ENCODE assay signal across 1 cellular context in the genomic region with DNA sequence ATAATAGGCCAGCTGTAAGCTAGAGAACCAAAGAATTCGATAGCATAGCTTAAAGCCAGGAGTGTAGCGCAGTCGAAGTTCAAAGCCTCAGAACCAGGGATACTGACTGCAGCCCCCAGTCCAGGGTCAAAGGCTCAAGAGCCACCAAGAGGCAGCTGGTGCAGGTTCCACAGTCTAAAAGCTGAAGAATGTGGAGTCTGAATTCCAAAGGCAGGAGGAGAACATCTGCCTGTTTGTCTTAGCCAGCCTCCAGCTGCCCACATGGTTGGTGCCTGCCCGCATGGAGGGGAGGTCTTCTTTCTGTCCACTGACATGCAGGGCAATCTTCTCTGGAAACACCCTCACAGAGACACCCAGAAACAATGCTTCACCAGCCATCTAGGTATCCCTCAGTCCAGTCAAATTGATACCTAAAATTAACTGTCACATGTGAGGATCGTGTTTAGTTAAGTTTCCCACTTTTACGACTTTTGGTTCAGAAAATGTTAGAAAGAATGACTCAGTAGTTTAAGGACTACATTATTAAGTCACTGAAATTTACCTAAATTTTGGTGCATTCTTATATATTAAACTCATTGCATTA.
TF ChIP-seq lines count a peak whose summit lies in the region.

No MANE protein-coding gene starts in this region.

TF ChIP-seq in IMR-90, 13 proteins besides CTCF, POLR2A, EP300 and RAD21:
- TF ChIP-seq FOS (IDR thresholded peaks at IDR 0.05; ENCODE audit: low read depth, low read length): no peak
- no peak for TF ChIP-seq RCOR1 (IDR thresholded peaks at IDR 0.05; ENCODE audit: insufficient replicate concordance, low read length)
- TF ChIP-seq, protein P1, sequence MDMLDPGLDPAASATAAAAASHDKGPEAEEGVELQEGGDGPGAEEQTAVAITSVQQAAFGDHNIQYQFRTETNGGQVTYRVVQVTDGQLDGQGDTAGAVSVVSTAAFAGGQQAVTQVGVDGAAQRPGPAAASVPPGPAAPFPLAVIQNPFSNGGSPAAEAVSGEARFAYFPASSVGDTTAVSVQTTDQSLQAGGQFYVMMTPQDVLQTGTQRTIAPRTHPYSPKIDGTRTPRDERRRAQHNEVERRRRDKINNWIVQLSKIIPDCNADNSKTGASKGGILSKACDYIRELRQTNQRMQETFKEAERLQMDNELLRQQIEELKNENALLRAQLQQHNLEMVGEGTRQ (IDR thresholded peaks at IDR 0.05; ENCODE audit: low read depth, low read length): no peak
- TF ChIP-seq MXI1 (IDR thresholded peaks at IDR 0.05; ENCODE audit: borderline replicate concordance, low read depth, low read length): no peak
- no peak for TF ChIP-seq CEBPB (IDR thresholded peaks at IDR 0.05; ENCODE audit: low read depth, low read length)
- TF ChIP-seq BHLHE40 (IDR thresholded peaks at IDR 0.05; ENCODE audit: low read depth, low read length): no peak
- no peak for TF ChIP-seq ELK1 (IDR thresholded peaks at IDR 0.05; ENCODE audit: borderline replicate concordance, low read depth, low read length)
- TF ChIP-seq CHD1 (IDR thresholded peaks at IDR 0.05; ENCODE audit: low read depth, low read length): no peak
- no peak for TF ChIP-seq MAFK (IDR thresholded peaks at IDR 0.05; ENCODE audit: low read depth, low read length)
- no peak for TF ChIP-seq NFE2L2 (IDR thresholded peaks at IDR 0.05; ENCODE audit: low read depth, low read length)
- TF ChIP-seq RFX5 (IDR thresholded peaks at IDR 0.05; ENCODE audit: low read depth, low read length): no peak
- no peak for TF ChIP-seq MAZ (IDR thresholded peaks at IDR 0.05; ENCODE audit: borderline replicate concordance, low read depth, low read length)
- no peak for TF ChIP-seq SMC3 (IDR thresholded peaks at IDR 0.05; ENCODE audit: low read depth, low read length)
